Comparison of ENCODE assay signal across 24 cellular contexts in the genomic region with DNA sequence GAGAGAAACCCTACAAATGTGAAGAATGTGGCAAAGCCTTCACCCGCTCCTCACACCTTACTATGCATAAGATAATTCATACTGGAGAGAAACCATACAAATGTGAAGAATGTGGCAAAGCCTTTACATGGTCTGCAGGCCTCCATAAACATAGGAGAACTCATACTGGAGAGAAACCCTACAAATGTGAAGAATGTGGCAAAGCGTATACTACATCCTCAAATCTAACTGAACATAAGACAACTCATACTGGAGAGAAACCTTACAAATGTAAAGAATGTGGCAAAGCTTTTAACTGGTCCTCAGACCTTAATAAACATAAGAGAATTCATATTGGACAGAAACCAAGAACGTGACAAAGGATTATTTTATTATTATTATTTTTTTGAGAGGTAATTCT.
"Had no signal": no experiment of that assay in that cellular context is flagged by ENCODE, and none has a peak within 500 bp of the region (broad histone marks: within the 10 kb centered on the region; RNA-seq: fewer than 3 reads in every experiment).

No MANE protein-coding gene starts in this region.

- H3K27me3 ChIP-seq: ascending aorta, body of pancreas had no signal

- H3K4me3 Mint-ChIP-seq: activated CD4-positive, alpha-beta T cell treated with anti-CD3 and anti-CD28 coated beads for 36 hours; activated CD8-positive, alpha-beta T cell treated with anti-CD3 and anti-CD28 coated beads for 36 hours; activated T-cell treated with anti-CD3 and anti-CD28 coated beads, Interleukin-2, amount 50 U/mL, for 72 hours; central memory CD8-positive, alpha-beta T cell; T-cell had no signal

- H3K27ac Mint-ChIP-seq: activated CD4-positive, alpha-beta T cell treated with anti-CD3 and anti-CD28 coated beads for 36 hours; activated CD8-positive, alpha-beta T cell treated with anti-CD3 and anti-CD28 coated beads for 36 hours; activated T-cell treated with anti-CD3 and anti-CD28 coated beads, Interleukin-2, amount 50 U/mL, for 72 hours; activated T-helper 2 cell treated with anti-CD3 and anti-CD28 coated beads, Interferon-gamma antibody, Interleukin-2, Interleukin-4, amounts not matched to agents 10 μg/mL and 5 μg/mL and 100 μg/mL, durations not matched to agents 14 hours and 24 hours and 36 hours; T-cell had no signal

- H3K27ac ChIP-seq: ascending aorta, body of pancreas, PC-9, VCaP had no signal

- H3K4me3 ChIP-seq: ascending aorta, body of pancreas, PC-9 had no signal

- H3K27me3 Mint-ChIP-seq: activated CD4-positive, alpha-beta T cell treated with anti-CD3 and anti-CD28 coated beads for 36 hours; activated CD8-positive, alpha-beta T cell treated with anti-CD3 and anti-CD28 coated beads for 36 hours; central memory CD8-positive, alpha-beta T cell; T-cell had no signal

- H3K4me1 ChIP-seq: ascending aorta, body of pancreas had no signal

- H3K4me1 Mint-ChIP-seq: activated CD4-positive, alpha-beta T cell treated with anti-CD3 and anti-CD28 coated beads for 36 hours; central memory CD8-positive, alpha-beta T cell; T-cell had no signal

- H2AFZ ChIP-seq: PC-9 had no signal

- ATAC-seq: activated CD4-positive, alpha-beta T cell treated with anti-CD3 and anti-CD28 coated beads for 36 hours; activated CD8-positive, alpha-beta T cell treated with anti-CD3 and anti-CD28 coated beads for 36 hours; activated T-cell treated with anti-CD3 and anti-CD28 coated beads, Interleukin-2, amount 50 U/mL, for 72 hours; body of pancreas; T-cell had no signal

- DNase-seq: activated CD4-positive, alpha-beta T cell treated with anti-CD3 and anti-CD28 coated beads for 36 hours; activated CD4-positive, CD25-positive, alpha-beta regulatory T cell; activated CD8-positive, alpha-beta memory T cell treated with anti-CD3 and anti-CD28 coated beads, Interleukin-2, amount 50 U/mL, for 4 hours; activated CD8-positive, alpha-beta T cell treated with anti-CD3 and anti-CD28 coated beads for 36 hours; activated gamma-delta T cell treated with Interleukin-2 at 50 U/mL for 16 hours; activated naive CD4-positive, alpha-beta T cell treated with anti-CD3 and anti-CD28 coated beads, Interleukin-2, amount 50 U/mL, for 16 hours; activated T-cell treated with anti-CD3 and anti-CD28 coated beads, Interleukin-2, amount 50 U/mL, for 72 hours; amniotic stem cell; body of pancreas; MM.1S; NCI-H1105; NCI-H1436; NCI-H1694 treated with DMSO at 0.1 percent for 48 hours; NCI-H2029 treated with DMSO at 0.1 percent for 48 hours; NCI-H510A treated with DMSO at 0.1 percent for 48 hours; PC-9; SIG-M5; T-cell; T-helper 2 cell; T1000 had no signal

- H3K4me2 ChIP-seq: PC-9 had no signal
